ENCODE assay signal across 1 cellular context in genomic region chr7:137993395-137993743, GRCh38.
TF ChIP-seq lines count a peak whose summit lies in the region.

No MANE protein-coding gene starts in this region.

TF ChIP-seq in WTC11, 78 proteins besides CTCF, POLR2A, EP300 and RAD21 (continued from another document):
- no peak for TF ChIP-seq E2F1 (CRISPR knock-in tag; IDR thresholded peaks at IDR 0.05)
- TF ChIP-seq CREB1 (CRISPR knock-in tag; IDR thresholded peaks at IDR 0.05): no peak
- no peak for TF ChIP-seq TEAD4 (CRISPR knock-in tag; IDR thresholded peaks at IDR 0.05)
- TF ChIP-seq OVOL2 (CRISPR knock-in tag; IDR thresholded peaks at IDR 0.05; ENCODE audit: borderline replicate concordance): no peak
- TF ChIP-seq NR3C1 (CRISPR knock-in tag; conservative IDR thresholded peaks at IDR 0.05; ENCODE audit: low read depth): no peak
- TF ChIP-seq ESRRA (CRISPR knock-in tag; IDR thresholded peaks at IDR 0.05; ENCODE audit: borderline replicate concordance): no peak
